29 cellular contexts compared by ENCODE assay signal in genomic region chr2:2849464-2850217, GRCh38.
"Had no signal": no experiment of that assay in that cellular context is flagged by ENCODE, and none has a peak within 500 bp of the region (broad histone marks: within the 10 kb centered on the region; RNA-seq: fewer than 3 reads in every experiment).

No MANE protein-coding gene starts in this region.

- H3K27me3 ChIP-seq: adrenal gland, ascending aorta, cardiac muscle cell, colonic mucosa, hepatocyte, ovary, sigmoid colon, suprapubic skin, tibial nerve had no signal

- H3K4me2 ChIP-seq: hepatocyte, smooth muscle cell had no signal

- DNase-seq: activated CD4-positive, alpha-beta T cell treated with anti-CD3 and anti-CD28 coated beads for 48 hours; activated CD4-positive, alpha-beta T cell treated with anti-CD3 and anti-CD28 coated beads, Interleukin-2, amount 50 U/mL, for 48 hours; activated CD8-positive, alpha-beta memory T cell treated with anti-CD3 and anti-CD28 coated beads for 24 hours; activated effector memory CD4-positive, alpha-beta T cell treated with anti-CD3 and anti-CD28 coated beads, Interleukin-2, amount 50 U/mL, for 16 hours; activated naive CD4-positive, alpha-beta T cell treated with anti-CD3 and anti-CD28 coated beads for 36 hours; activated naive CD8-positive, alpha-beta T cell treated with anti-CD3 and anti-CD28 coated beads for 36 hours; adrenal gland; cerebellar nuclear complex; colonic mucosa; effector CD8-positive, alpha-beta T cell; islet precursor cell; left ventricle myocardium inferior; mucosa of descending colon; ovary; sigmoid colon; stimulated activated CD4-positive, alpha-beta T cell treated with anti-CD3 and anti-CD28 coated beads, Interleukin-15, amount 100 ng/mL, for 24 hours; stimulated activated CD4-positive, alpha-beta T cell treated with anti-CD3 and anti-CD28 coated beads, Interleukin-2, amount 100 ng/mL, for 24 hours; stimulated activated naive B cell treated with anti-CD40 and anti-IgM and Interleukin-4, amounts not matched to agents 10 μg/mL and 1 μg/mL and 100 μg/mL, for 72 hours; T-helper 9 cell had no signal

- H3K27ac ChIP-seq: adrenal gland, ascending aorta, cardiac muscle cell, colonic mucosa, hepatocyte, left ventricle myocardium inferior, ovary, prostate gland, sigmoid colon, suprapubic skin, tibial nerve, VCaP had no signal

- H2AFZ ChIP-seq: hepatocyte had no signal

- H3K9me3 ChIP-seq: adrenal gland, ascending aorta, colonic mucosa, left ventricle myocardium inferior, mucosa of descending colon, ovary, prostate gland, sigmoid colon, suprapubic skin, tibial nerve had no signal

- H3K4me1 ChIP-seq: adrenal gland, ascending aorta, colonic mucosa, prostate gland, tibial nerve had no signal

- H3K79me2 ChIP-seq: hepatocyte had no signal

- H3K4me3 ChIP-seq: adrenal gland, ascending aorta, cardiac muscle cell, colonic mucosa, hepatocyte, left ventricle myocardium inferior, mucosa of descending colon, ovary, prostate gland, sigmoid colon, smooth muscle cell, suprapubic skin, tibial nerve had no signal

- ATAC-seq: activated CD4-positive, CD25-positive, alpha-beta regulatory T cell treated with anti-CD3 and anti-CD28 coated beads, Interleukin-2, amount 50 U/mL, for 24 hours; mucosa of descending colon; natural killer cell treated with Interleukin-12 subunit alpha and Interleukin-12 subunit beta and Interleukin-15 and Interleukin-18, amount 100 ng/mL, for 72 hours; stimulated activated naive B cell treated with anti-CD40 and anti-IgM and Interleukin-4, amounts not matched to agents 10 μg/mL and 1 μg/mL and 100 μg/mL, for 72 hours had no signal

- H3K36me3 ChIP-seq: adrenal gland, ascending aorta, cardiac muscle cell, colonic mucosa, left ventricle myocardium inferior, ovary, prostate gland, sigmoid colon, suprapubic skin, tibial nerve had no signal
